ENCODE assay signal across 8 cellular contexts in genomic region chr7:33130184-33130583, GRCh38. TPM values are rescaled to one million over a fixed set of nuclear protein-coding genes. Genes with fewer than 3 reads are reported as not detected.
DNase-seq lines count a peak whose midpoint lies in the region; TF ChIP-seq lines count a peak whose summit lies in the region.

No MANE protein-coding gene starts in this region.

- TF ChIP-seq CTCF in CD14-positive monocyte (IDR thresholded peaks at IDR 0.05) (no peak), MM.1S (IDR thresholded peaks at IDR 0.05; ENCODE audit: low read length) (no peak), choroid plexus epithelial cell (conservative IDR thresholded peaks at IDR 0.05; ENCODE audit: low read depth, low read length) (no peak), nephron (IDR thresholded peaks at IDR 0.05; ENCODE audit: unreplicated experiment in 3 of 3) (no peak), GM20000 (IDR thresholded peaks at IDR 0.05; ENCODE audit: extremely low read depth, missing control alignments) (no peak)

- H3K79me2 ChIP-seq in MM.1S (ENCODE audit: low read length), result no peaks in the 10 kb centered on the region

- no peak for DNase-seq in CD14-positive monocyte (ENCODE audit: low spot score)
- no peak for DNase-seq in MM.1S
- peak; percentile 15 for DNase-seq in choroid plexus epithelial cell (ENCODE audit: low read depth)
- DNase-seq in NCI-H2081 treated with DMSO at 0.1 percent for 48 hours (lab: John Stamatoyannopoulos, UW), result no peak
- DNase-seq in ACHN, result no peak
- no peak for DNase-seq in GM20000 (ENCODE audit: low spot score)
- no peak for DNase-seq in HPDE6-E6E7 (ENCODE audit: extremely low spot score)

- peaks cover 5% of the 10 kb centered on the region; the same call in 1 of the 2 replicates for H3K4me1 ChIP-seq in MM.1S (ENCODE audit: low read length)

- H3F3A ChIP-seq in MM.1S (ENCODE audit: insufficient read depth, low read length), result peaks cover 3% of the 10 kb centered on the region; the same call in 1 of the 2 replicates

- no peak overlapping the region for H3K27ac ChIP-seq in MM.1S (ENCODE audit: low read length)

- intact Hi-C loops in CD14-positive monocyte (cut with micrococcal nuclease), result no loop called here

- H3K27ac Mint-ChIP-seq in CD14-positive monocyte (no peak overlapping the region), nephron (peak overlapping the region; percentile 86 to 97 (median 95))

- no peaks in the 10 kb centered on the region for H4K20me1 ChIP-seq in MM.1S (ENCODE audit: insufficient read depth, low read length)

- no peaks in the 10 kb centered on the region for H3K9me3 ChIP-seq in MM.1S (replicated peaks; ENCODE audit: insufficient read depth, low read length)

- H2AFZ ChIP-seq in MM.1S (ENCODE audit: low read length), result peak overlapping the region; percentile 96

- no peaks in the 10 kb centered on the region for H3K36me3 ChIP-seq in MM.1S (replicated peaks; ENCODE audit: insufficient read depth, low read length)

- no peaks in the 10 kb centered on the region for H3K36me3 Mint-ChIP-seq in CD14-positive monocyte
- peaks cover 3% of the 10 kb centered on the region for H3K36me3 Mint-ChIP-seq in nephron (ENCODE audit: low read depth)

- H3K27me3 Mint-ChIP-seq in CD14-positive monocyte (ENCODE audit: low read depth in 3 of 3), result no peaks in the 10 kb centered on the region
- H3K27me3 Mint-ChIP-seq in nephron (ENCODE audit: low read depth), result no peaks in the 10 kb centered on the region

- H3K4me1 Mint-ChIP-seq in CD14-positive monocyte (peaks cover 16% of the 10 kb centered on the region), nephron (peaks cover 25% of the 10 kb centered on the region)

- H3K9me2 ChIP-seq in MM.1S (replicated peaks; ENCODE audit: insufficient read depth, low read length), result no peaks in the 10 kb centered on the region

- peak overlapping the region; percentile 86 to 94 for H3K4me3 Mint-ChIP-seq in CD14-positive monocyte
- peak overlapping the region; percentile 95 to 99 (median 95) for H3K4me3 Mint-ChIP-seq in nephron

- peak overlapping the region; percentile 85 for H3K4me3 ChIP-seq in MM.1S (ENCODE audit: low read length)
- peak overlapping the region; percentile 86 for H3K4me3 ChIP-seq in choroid plexus epithelial cell (ENCODE audit: low read depth, low read length)

- peak overlapping the region; percentile 69; the same call in 1 of the 2 replicates for H3K9ac ChIP-seq in MM.1S (ENCODE audit: low read length)

- H3K27me3 ChIP-seq in MM.1S (replicated peaks; ENCODE audit: insufficient read depth, low read length), result no peaks in the 10 kb centered on the region

- H3K9me3 Mint-ChIP-seq in CD14-positive monocyte, result peaks cover 5 to 11% (median 9%) of the 10 kb centered on the region in 7 donors
- no peaks in the 10 kb centered on the region for H3K9me3 Mint-ChIP-seq in nephron

- peak overlapping the region; percentile 75 for H3K4me2 ChIP-seq in MM.1S (ENCODE audit: low read depth, low read length)

- in situ Hi-C loops in ACHN (cut with HindIII; ENCODE audit: low pct_ligation_motif_present, low pct_unique_long_range_greater_than_20kb, low sequenced_read_pairs), result no loop called here

RNA-seq across cellular contexts. Expression of gene BBS9, which starts 0.8 kb away (rescaled TPM):
- polyA plus RNA-seq in CD14-positive monocyte, result 1 to 10 TPM; 6.8 to 7.5 TPM

RNA-seq across cellular contexts. Expression of gene RP9, which starts 21.0 kb away (rescaled TPM):
- polyA plus RNA-seq in CD14-positive monocyte, result 1 to 10 TPM; 6.5 to 8.7 TPM

Comparison
In these comparisons a context has a peak if more than half of its experiments do, and no peak if none do; other contexts are left out.
1. H3K27ac Mint-ChIP-seq: peak in nephron (3 of 3); none in CD14-positive monocyte (0 of 7).